In the genomic region with DNA sequence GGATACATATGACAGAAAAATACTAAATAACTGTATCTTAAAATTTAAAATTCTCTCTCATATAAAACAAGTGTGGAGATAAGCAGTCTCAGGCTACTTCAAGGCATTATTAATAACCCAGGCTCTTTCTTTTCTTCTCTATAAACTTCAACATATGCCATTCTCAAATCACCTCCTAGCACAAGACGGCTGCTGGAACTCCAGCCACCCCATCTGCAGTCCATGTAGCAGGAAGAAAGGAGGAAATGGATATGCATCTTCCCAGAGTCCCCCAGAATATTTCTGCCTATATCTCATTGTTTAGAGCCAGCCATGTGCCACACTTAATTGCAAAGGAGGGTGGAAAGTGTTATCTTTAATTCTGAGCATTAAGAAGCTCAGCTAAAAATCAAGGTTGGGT, we compare ENCODE assay signal across 1 cellular context.
TF ChIP-seq lines count a peak whose summit lies in the region.

No MANE protein-coding gene starts in this region.

TF ChIP-seq in H1, 55 proteins besides CTCF, POLR2A, EP300 and RAD21:
- TF ChIP-seq KDM1A (IDR thresholded peaks at IDR 0.05; ENCODE audit: borderline replicate concordance, low read length), result 0 out of 2 replicates have a peak, but pooled peaks have one; percentile 53
- no peak for TF ChIP-seq CBX5 (IDR thresholded peaks at IDR 0.05; ENCODE audit: low read depth, low read length)
